Comparison of ENCODE assay signal across 8 cellular contexts in genomic region chr2:74481432-74481831, GRCh38. TPM values are rescaled to one million over a fixed set of nuclear protein-coding genes. Genes with fewer than 3 reads are reported as not detected.
DNase-seq lines count a peak whose midpoint lies in the region; ATAC-seq and TF ChIP-seq lines count a peak whose summit lies in the region.
"Had no signal": no experiment of that assay in that cellular context is flagged by ENCODE, and none has a peak within 500 bp of the region (broad histone marks: within the 10 kb centered on the region; RNA-seq: fewer than 3 reads in every experiment).

No MANE protein-coding gene starts in this region.

- H3K4me1 ChIP-seq in HEK293 (ENCODE audit: control insufficient read depth, insufficient read depth, low read length) (no peaks in the 10 kb centered on the region), iPS-15b (ENCODE audit: control insufficient read depth, insufficient read depth, low read length) (no peaks in the 10 kb centered on the region)

- H3K36me3 Mint-ChIP-seq in activated CD4-positive, alpha-beta memory T cell treated with anti-CD3 and anti-CD28 coated beads, Interleukin-2, amount 10 ng/mL, durations not matched to agents 7 days and 5 days (ENCODE audit: low read depth), result peaks cover 42% of the 10 kb centered on the region
- H3K36me3 Mint-ChIP-seq in stimulated activated memory B cell treated with anti-CD40 and anti-IgM and Interleukin-4, amounts not matched to agents 10 μg/mL and 1 μg/mL and 100 μg/mL, for 72 hours, result peaks cover 31% of the 10 kb centered on the region

- H3K4me3 ChIP-seq in HEK293 (ENCODE audit: low read depth, low read length), result peak overlapping the region; percentile 92
- H3K4me3 ChIP-seq in iPS-15b (ENCODE audit: low read depth, low read length), result peak overlapping the region; percentile 99

- peaks cover 45 to 54% of the 10 kb centered on the region in 2 experiments for H3K36me3 ChIP-seq in HEK293 (ENCODE audit: control insufficient read depth in 2 of 2, insufficient read depth in 1 of 2, low read length in 2 of 2)
- peaks cover 6% of the 10 kb centered on the region for H3K36me3 ChIP-seq in iPS-15b (ENCODE audit: control insufficient read depth, insufficient read depth, low read length)

- ATAC-seq in stimulated activated memory B cell treated with anti-CD40 and anti-IgM and Interleukin-4, amounts not matched to agents 10 μg/mL and 1 μg/mL and 100 μg/mL, for 72 hours, result no peak
- no peak for ATAC-seq in HG02981 (IDR thresholded peaks at IDR 0.05; ENCODE audit: unreplicated experiment)

- TF ChIP-seq CTCF in HEK293 (tag by site-specific recombination; IDR thresholded peaks at IDR 0.05), result no peak

- H3K9me3 ChIP-seq in HEK293 (ENCODE audit: control insufficient read depth, insufficient read depth, low read depth, low read length) (no peaks in the 10 kb centered on the region), iPS-15b (ENCODE audit: control insufficient read depth, insufficient read depth, low read length) (no peaks in the 10 kb centered on the region)

- H3K4me3 Mint-ChIP-seq in activated CD4-positive, alpha-beta memory T cell treated with anti-CD3 and anti-CD28 coated beads, Interleukin-2, amount 10 ng/mL, durations not matched to agents 7 days and 5 days, result peak overlapping the region; percentile 99
- H3K4me3 Mint-ChIP-seq in stimulated activated memory B cell treated with anti-CD40 and anti-IgM and Interleukin-4, amounts not matched to agents 10 μg/mL and 1 μg/mL and 100 μg/mL, for 72 hours, result peak overlapping the region; percentile 100

- DNase-seq in activated CD4-positive, alpha-beta memory T cell treated with anti-CD3 and anti-CD28 coated beads, Interleukin-2, amount 10 ng/mL, durations not matched to agents 7 days and 5 days, result no peak
- DNase-seq in NCI-H1694 (lab: John Stamatoyannopoulos, UW) (no peak), NCI-H748 (lab: John Stamatoyannopoulos, UW; ENCODE audit: unreplicated experiment) (no peak)
- DNase-seq: T-helper 9 cell had no signal

- H3K27me3 ChIP-seq in iPS-15b (ENCODE audit: control insufficient read depth, insufficient read depth, low read length), result no peaks in the 10 kb centered on the region

- CTCF ChIA-PET in HEK293 (lab: Yijun Ruan, JAX), result interaction anchor here (0.7 to 5.0 kb wide), 7 partner anchors 9 to 147 kb away, joined by 3 to 72 read pairs (median 5); partner anchors contain the start of gene MRPL53
- CTCF ChIA-PET in activated CD4-positive, alpha-beta memory T cell treated with anti-CD3 and anti-CD28 coated beads, Interleukin-2, amount 10 ng/mL, durations not matched to agents 7 days and 5 days (lab: Charles Lee), result interaction anchor here (1.5 to 8.2 kb wide), 11 partner anchors 9 to 106 kb away, joined by 5 to 107 read pairs (median 9); partner anchors contain the start of genes AUP1, C2orf81, DQX1 and HTRA2

- peaks cover 49% of the 10 kb centered on the region for H3K4me1 Mint-ChIP-seq in activated CD4-positive, alpha-beta memory T cell treated with anti-CD3 and anti-CD28 coated beads, Interleukin-2, amount 10 ng/mL, durations not matched to agents 7 days and 5 days
- peaks cover 35% of the 10 kb centered on the region for H3K4me1 Mint-ChIP-seq in stimulated activated memory B cell treated with anti-CD40 and anti-IgM and Interleukin-4, amounts not matched to agents 10 μg/mL and 1 μg/mL and 100 μg/mL, for 72 hours

- no peaks in the 10 kb centered on the region for H3K27me3 Mint-ChIP-seq in activated CD4-positive, alpha-beta memory T cell treated with anti-CD3 and anti-CD28 coated beads, Interleukin-2, amount 10 ng/mL, durations not matched to agents 7 days and 5 days
- no peaks in the 10 kb centered on the region for H3K27me3 Mint-ChIP-seq in stimulated activated memory B cell treated with anti-CD40 and anti-IgM and Interleukin-4, amounts not matched to agents 10 μg/mL and 1 μg/mL and 100 μg/mL, for 72 hours

- peak overlapping the region; percentile 87 for H3K9ac ChIP-seq in iPS-15b (ENCODE audit: low read depth, low read length)

- POLR2A ChIA-PET in HEK293 (lab: Yijun Ruan, JAX), result interaction anchor here (0.8 to 4.0 kb wide), 8 partner anchors 9 to 745 kb away, joined by 3 to 37 read pairs (median 8); partner anchors contain the start of genes AUP1, HTRA2, INO80B and MOGS
- POLR2A ChIA-PET in activated CD4-positive, alpha-beta memory T cell treated with anti-CD3 and anti-CD28 coated beads, Interleukin-2, amount 10 ng/mL, durations not matched to agents 7 days and 5 days (lab: Charles Lee), result interaction anchor here (0.9 to 4.7 kb wide), 15 partner anchors 9 to 106 kb away, joined by 3 to 103 read pairs (median 20); partner anchors contain the start of genes AUP1, HTRA2, INO80B and LBX2

- no peaks in the 10 kb centered on the region for H3K9me3 Mint-ChIP-seq in activated CD4-positive, alpha-beta memory T cell treated with anti-CD3 and anti-CD28 coated beads, Interleukin-2, amount 10 ng/mL, durations not matched to agents 7 days and 5 days
- H3K9me3 Mint-ChIP-seq in stimulated activated memory B cell treated with anti-CD40 and anti-IgM and Interleukin-4, amounts not matched to agents 10 μg/mL and 1 μg/mL and 100 μg/mL, for 72 hours, result no peaks in the 10 kb centered on the region

- peak overlapping the region; percentile 49 for H3K27ac Mint-ChIP-seq in activated CD4-positive, alpha-beta memory T cell treated with anti-CD3 and anti-CD28 coated beads, Interleukin-2, amount 10 ng/mL, durations not matched to agents 7 days and 5 days
- H3K27ac Mint-ChIP-seq in stimulated activated memory B cell treated with anti-CD40 and anti-IgM and Interleukin-4, amounts not matched to agents 10 μg/mL and 1 μg/mL and 100 μg/mL, for 72 hours, result peak overlapping the region; percentile 97

- H3K27ac ChIP-seq in HEK293 (ENCODE audit: extremely low read depth, low read depth, low read length), result no peak overlapping the region; the same call in 1 of the 2 replicates

TF ChIP-seq in HEK293, 187 proteins besides CTCF, POLR2A, EP300 and RAD21:
- TF ChIP-seq ZNF157 (tag by site-specific recombination; IDR thresholded peaks at IDR 0.05), result no peak
- no peak for TF ChIP-seq ZNF670 (tag by site-specific recombination; IDR thresholded peaks at IDR 0.05; ENCODE audit: low read depth)
- no peak for TF ChIP-seq HOXD13 (CRISPR knock-in tag; IDR thresholded peaks at IDR 0.05; ENCODE audit: borderline replicate concordance)
- TF ChIP-seq REPIN1 (tag by site-specific recombination; IDR thresholded peaks at IDR 0.05; ENCODE audit: low read depth), result no peak
- no peak for TF ChIP-seq ZFP37 (tag by site-specific recombination; IDR thresholded peaks at IDR 0.05)
- TF ChIP-seq ZNF146 (tag by site-specific recombination; IDR thresholded peaks at IDR 0.05), result no peak
- no peak for TF ChIP-seq ZBTB48 (tag by site-specific recombination; IDR thresholded peaks at IDR 0.05)
- no peak for TF ChIP-seq ZNF239 (tag by site-specific recombination; IDR thresholded peaks at IDR 0.05)
- no peak for TF ChIP-seq ZNF350 (tag by site-specific recombination; IDR thresholded peaks at IDR 0.05)
- TF ChIP-seq ZEB2 (tag by site-specific recombination; IDR thresholded peaks at IDR 0.05), result no peak
- TF ChIP-seq ZFHX2 (tag by site-specific recombination; conservative IDR thresholded peaks at IDR 0.05), result no peak
- no peak for TF ChIP-seq ZBTB20 (tag by site-specific recombination; IDR thresholded peaks at IDR 0.05)
- no peak for TF ChIP-seq EGR2 (tag by site-specific recombination; IDR thresholded peaks at IDR 0.05; ENCODE audit: low read depth)
- no peak for TF ChIP-seq ZNF626 (tag by site-specific recombination; IDR thresholded peaks at IDR 0.05)
- no peak for TF ChIP-seq YY2 (tag by site-specific recombination; IDR thresholded peaks at IDR 0.05)
- TF ChIP-seq GLI2 (tag by site-specific recombination; IDR thresholded peaks at IDR 0.05; ENCODE audit: borderline replicate concordance, low read depth), result no peak
- no peak for TF ChIP-seq ZNF266 (tag by site-specific recombination; IDR thresholded peaks at IDR 0.05; ENCODE audit: low read depth)
- no peak for TF ChIP-seq ZNF747 (tag by site-specific recombination; IDR thresholded peaks at IDR 0.05)
- TF ChIP-seq ZNF121 (tag by site-specific recombination; IDR thresholded peaks at IDR 0.05), result no peak
TF ChIP-seq in HEK293: peak in this region for 0.

RNA-seq across cellular contexts. Expression of gene CCDC142, which starts 1.4 kb away (rescaled TPM):
- total RNA-seq in activated CD4-positive, alpha-beta memory T cell treated with anti-CD3 and anti-CD28 coated beads, Interleukin-2, amount 10 ng/mL, durations not matched to agents 7 days and 5 days, result 10 to 100 TPM; 20.9 to 25.0 TPM

RNA-seq across cellular contexts. Expression of gene TTC31, which starts 1.4 kb away (rescaled TPM):
- total RNA-seq in activated CD4-positive, alpha-beta memory T cell treated with anti-CD3 and anti-CD28 coated beads, Interleukin-2, amount 10 ng/mL, durations not matched to agents 7 days and 5 days, result 10 to 100 TPM; 42.3 to 42.9 TPM

RNA-seq across cellular contexts. Expression of gene MRPL53, which starts 9.0 kb away (rescaled TPM):
- total RNA-seq in activated CD4-positive, alpha-beta memory T cell treated with anti-CD3 and anti-CD28 coated beads, Interleukin-2, amount 10 ng/mL, durations not matched to agents 7 days and 5 days, result 100 to 1,000 TPM; 115 to 126 TPM

RNA-seq across cellular contexts. Expression of gene MOGS, which starts 16.2 kb away (rescaled TPM):
- total RNA-seq in activated CD4-positive, alpha-beta memory T cell treated with anti-CD3 and anti-CD28 coated beads, Interleukin-2, amount 10 ng/mL, durations not matched to agents 7 days and 5 days, result 10 to 100 TPM; 70.3 to 73.1 TPM

RNA-seq across cellular contexts. Expression of gene LBX2, which starts 18.0 kb away (rescaled TPM):
- 1 to 10 TPM; 1.2 to 1.8 TPM for total RNA-seq in activated CD4-positive, alpha-beta memory T cell treated with anti-CD3 and anti-CD28 coated beads, Interleukin-2, amount 10 ng/mL, durations not matched to agents 7 days and 5 days
